15 cellular contexts compared by ENCODE assay signal in genomic region chr20:63034511-63035283, GRCh38. TPM values are rescaled to one million over a fixed set of nuclear protein-coding genes. Genes with fewer than 3 reads are reported as not detected.
"Had no signal": no experiment of that assay in that cellular context is flagged by ENCODE, and none has a peak within 500 bp of the region (broad histone marks: within the 10 kb centered on the region; RNA-seq: fewer than 3 reads in every experiment).

No MANE protein-coding gene starts in this region.

RNA-seq across cellular contexts. Expression of gene BHLHE23, which starts 27.9 kb away (rescaled TPM):
- total RNA-seq: activated CD4-positive, alpha-beta memory T cell treated with anti-CD3 and anti-CD28 coated beads, Interleukin-2, amount 10 ng/mL, durations not matched to agents 7 days and 5 days; activated CD4-positive, alpha-beta T cell treated with anti-CD3 and anti-CD28 coated beads for 36 hours; activated CD8-positive, alpha-beta memory T cell treated with anti-CD3 and anti-CD28 coated beads for 36 hours; activated naive CD4-positive, alpha-beta T cell treated with anti-CD3 and anti-CD28 coated beads for 36 hours; activated naive CD8-positive, alpha-beta T cell treated with anti-CD3 and anti-CD28 coated beads, Interleukin-2, amount 10 ng/mL, durations not matched to agents 7 days and 5 days; activated T-helper 17 cell treated with anti-CD3 and anti-CD28 coated beads, Interleukin-2, amount 50 U/mL, for 72 hours; adrenal gland; breast epithelium; NCI-H460; OCI-LY7; Right ventricle myocardium inferior; RPMI7951; SJCRH30; T-helper 2 cell treated with Interferon-gamma antibody and Interleukin-4, amounts not matched to agents 100 ng/mL and 5 ng/mL, for 36 hours had no signal
- polyA plus RNA-seq: adrenal gland, SK-N-SH had no signal
